ENCODE assay signal across 20 cellular contexts in the genomic region with DNA sequence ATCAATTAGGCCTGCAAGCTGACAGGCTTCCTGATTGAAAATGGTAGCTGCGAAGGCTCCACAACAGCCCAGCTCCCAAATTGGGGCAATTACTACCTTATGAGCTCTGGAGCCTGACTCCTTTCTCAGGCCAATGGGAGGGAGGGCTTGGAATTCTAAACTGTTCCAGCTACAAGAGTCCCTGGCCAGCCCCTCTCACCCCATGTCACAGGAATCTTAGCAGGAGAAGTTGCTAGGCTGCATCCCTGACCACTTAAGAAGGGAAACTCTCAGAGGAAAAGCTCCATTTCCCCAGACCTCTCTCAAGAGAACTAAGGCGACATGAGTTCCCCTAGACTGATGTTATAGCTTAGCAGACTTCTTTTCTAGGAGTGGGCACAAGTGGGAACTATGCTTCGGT. TPM values are rescaled to one million over a fixed set of nuclear protein-coding genes. Genes with fewer than 3 reads are reported as not detected.
DNase-seq lines count a peak whose midpoint lies in the region; ATAC-seq and TF ChIP-seq lines count a peak whose summit lies in the region.
"Had no signal": no experiment of that assay in that cellular context is flagged by ENCODE, and none has a peak within 500 bp of the region (broad histone marks: within the 10 kb centered on the region; RNA-seq: fewer than 3 reads in every experiment).

No MANE protein-coding gene starts in this region.

- H3K4me3 ChIP-seq in HUES48 (ENCODE audit: low read depth, low read length) (peak overlapping the region; percentile 57), dorsolateral prefrontal cortex (peak overlapping the region in 13 of 59 donors; percentile 4 to 42 (median 20))
- H3K4me3 ChIP-seq: MG63 had no signal

- TF ChIP-seq CTCF in dorsolateral prefrontal cortex (IDR thresholded peaks at IDR 0.05 in 54 of 56, conservative IDR thresholded peaks at IDR 0.05 in 2 of 56; ENCODE audit: low read depth in 1 of 56, partially characterized antibody in 56 of 56) = no peak

- H3K36me3 ChIP-seq in HUES48 (ENCODE audit: control insufficient read depth, insufficient read depth, low read length) = no peaks in the 10 kb centered on the region; the same call in 1 of the 2 replicates
- H3K36me3 ChIP-seq: MG63, suprapubic skin had no signal

- H3K4me1 ChIP-seq in HUES48 (ENCODE audit: control insufficient read depth, insufficient read depth, low read length) = peaks cover 40% of the 10 kb centered on the region

- no peak for DNase-seq in dorsolateral prefrontal cortex
- peak; percentile 40 for DNase-seq in left kidney (ENCODE audit: low read depth, low spot score)
- DNase-seq in putamen (ENCODE audit: low spot score) = peak; percentile 13
- no peak for DNase-seq in T-helper 2 cell
- DNase-seq in NCI-H345 treated with DMSO at 0.1 percent for 48 hours (lab: John Stamatoyannopoulos, UW; ENCODE audit: unreplicated experiment) = no peak
- DNase-seq: activated B cell treated with CpG ODN at 0.5 μM for 24 hours; activated naive CD8-positive, alpha-beta T cell treated with anti-CD3 and anti-CD28 coated beads, Interleukin-2, amount 10 ng/mL, durations not matched to agents 7 days and 5 days; DND-41; GOT3; kidney; MG63; NCI-H1694 treated with DMSO at 0.1 percent for 48 hours; NCI-H446 treated with DMSO at 0.1 percent for 48 hours; stimulated activated CD8-positive, alpha-beta memory T cell treated with anti-CD3 and anti-CD28 coated beads, Interleukin-4, amount 100 ng/mL, for 48 hours had no signal

- H3K27me3 ChIP-seq in HUES48 (ENCODE audit: control insufficient read depth, insufficient read depth, low read length) = peaks cover 26% of the 10 kb centered on the region
- H3K27me3 ChIP-seq in dorsolateral prefrontal cortex = peaks cover 0 to 13% (median 0%) of the 10 kb centered on the region in 45 donors
- H3K27me3 ChIP-seq: suprapubic skin had no signal

- ATAC-seq in GM21723 (IDR thresholded peaks at IDR 0.05; ENCODE audit: unreplicated experiment) (no peak), HG03457 (IDR thresholded peaks at IDR 0.05; ENCODE audit: unreplicated experiment) (no peak)

- intact Hi-C loops in dorsolateral prefrontal cortex (cut with DNase I) = no loop called here

- H3K9ac ChIP-seq in HUES48 (ENCODE audit: low read depth, low read length) = 0 out of 2 replicates have a peak overlapping the region, but pooled peaks have one; percentile 25

- H3K9me3 ChIP-seq in HUES48 (ENCODE audit: control insufficient read depth, insufficient read depth, low read length) = no peaks in the 10 kb centered on the region
- H3K9me3 ChIP-seq: MG63, suprapubic skin had no signal

- H3K27ac ChIP-seq in HUES48 (ENCODE audit: low read depth, low read length) (peak overlapping the region; percentile 90), dorsolateral prefrontal cortex (peak overlapping the region in 57 of 59 donors; percentile 4 to 91 (median 75))
- H3K27ac ChIP-seq: suprapubic skin had no signal

RNA-seq across cellular contexts. Expression of a gene that starts 4.9 kb away (rescaled TPM):
- total RNA-seq in dorsolateral prefrontal cortex = 100 to 1,000 TPM in 72 of 120 experiments, 10 to 100 TPM in 48; 56.0 to 339 (median 107) TPM
- total RNA-seq: mononuclear cell; T-helper 1 cell treated with Interleukin-12 subunit alpha and Interleukin-12 subunit beta and Interleukin-4 antibody, amounts not matched to agents 30 ng/mL and 1 ng/mL, for 36 hours had no signal

RNA-seq across cellular contexts. Expression of a gene that starts 23.1 kb away (rescaled TPM):
- total RNA-seq in dorsolateral prefrontal cortex = 100 to 1,000 TPM in 73 of 120 experiments, 10 to 100 TPM in 47; 71.1 to 144 (median 102) TPM

Comparison
In these comparisons a context has a peak if more than half of its experiments do, and no peak if none do; other contexts are left out.
1. DNase-seq: peak in left kidney (single experiment) and putamen (single experiment); none in dorsolateral prefrontal cortex (0 of 10), T-helper 2 cell (0 of 5) and NCI-H345 treated with DMSO at 0.1 percent for 48 hours (single experiment).